In the genomic region with DNA sequence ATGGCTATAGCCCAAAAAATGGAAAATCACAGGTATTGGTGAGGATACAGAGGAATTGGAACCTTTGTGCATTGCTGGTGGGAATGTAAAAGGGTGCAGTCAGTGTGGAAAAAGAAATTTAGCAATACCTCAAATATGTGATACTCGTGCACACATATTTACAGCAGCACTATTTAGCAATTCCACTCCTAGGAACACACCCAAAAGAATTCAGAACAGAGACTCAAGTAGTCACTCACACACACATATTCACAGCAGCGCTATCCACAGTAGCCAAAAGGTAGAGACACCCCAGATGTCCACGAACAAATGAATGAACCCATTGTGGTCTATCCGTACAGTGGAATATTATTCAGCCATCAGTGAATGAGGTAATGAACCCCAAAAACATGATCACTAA, we compare ENCODE assay signal across 1 cellular context.
A peak's percentile ranks its signal among the peaks of the same experiment; 100 is the strongest.
TF ChIP-seq lines count a peak whose summit lies in the region.

No MANE protein-coding gene starts in this region.

TF ChIP-seq in IMR-90, 13 proteins besides CTCF, POLR2A, EP300 and RAD21:
- TF ChIP-seq MAZ (IDR thresholded peaks at IDR 0.05; ENCODE audit: borderline replicate concordance, low read depth, low read length) (no peak), CEBPB (IDR thresholded peaks at IDR 0.05; ENCODE audit: low read depth, low read length) (peak; percentile 6; the same call in 1 of the 2 replicates)
